25 cellular contexts compared by ENCODE assay signal in genomic region chr1:153113416-153113815, GRCh38. TPM values are rescaled to one million over a fixed set of nuclear protein-coding genes. Genes with fewer than 3 reads are reported as not detected.
"Had no signal": no experiment of that assay in that cellular context is flagged by ENCODE, and none has a peak within 500 bp of the region (broad histone marks: within the 10 kb centered on the region; RNA-seq: fewer than 3 reads in every experiment).

Gene SPRR2F, minus strand, starts transcription at chr1:153113516. Its CDS starts 783 bp downstream, at chr1:153112733.

- H3K36me3 ChIP-seq: SJSA1 had no signal

- ATAC-seq: HepG2 had no signal

- DNase-seq: IMR-90, Kasumi-1, MM.1S, NCI-H1092 treated with DMSO at 0.1 percent for 48 hours, NCI-H1436, NCI-H187, NCI-H2029, NCI-H2081 treated with DMSO at 0.1 percent for 48 hours, NCI-H2171, NCI-H226, NCI-H446, NCI-H510A, NCI-H524 treated with DMSO at 0.1 percent for 48 hours, NCI-H69, NCI-H774, Right ventricle myocardium superior, RPMI8226, SIG-M5 had no signal

- H3K4me1 ChIP-seq: SJSA1 had no signal

- H3K9ac ChIP-seq: KMS-11 had no signal

- H3K4me2 ChIP-seq: KMS-11 had no signal

- H3K27ac ChIP-seq: KMS-11, SJSA1, SK-N-MC had no signal

- H3K4me3 ChIP-seq: SJSA1, SK-N-MC had no signal

- H3K9me3 ChIP-seq: SJSA1 had no signal

- H3K27me3 ChIP-seq: SJSA1 had no signal

- FAIRE-seq: HepG2, RCC 7860 had no signal

RNA-seq across cellular contexts. Expression of gene SPRR2F, which starts in this region (rescaled TPM):
- total RNA-seq: HepG2, HT1080, IMR-90, M059J, Right ventricle myocardium superior, SJSA1 had no signal
- polyA plus RNA-seq: HepG2, IMR-90 had no signal
